In the genomic region with DNA sequence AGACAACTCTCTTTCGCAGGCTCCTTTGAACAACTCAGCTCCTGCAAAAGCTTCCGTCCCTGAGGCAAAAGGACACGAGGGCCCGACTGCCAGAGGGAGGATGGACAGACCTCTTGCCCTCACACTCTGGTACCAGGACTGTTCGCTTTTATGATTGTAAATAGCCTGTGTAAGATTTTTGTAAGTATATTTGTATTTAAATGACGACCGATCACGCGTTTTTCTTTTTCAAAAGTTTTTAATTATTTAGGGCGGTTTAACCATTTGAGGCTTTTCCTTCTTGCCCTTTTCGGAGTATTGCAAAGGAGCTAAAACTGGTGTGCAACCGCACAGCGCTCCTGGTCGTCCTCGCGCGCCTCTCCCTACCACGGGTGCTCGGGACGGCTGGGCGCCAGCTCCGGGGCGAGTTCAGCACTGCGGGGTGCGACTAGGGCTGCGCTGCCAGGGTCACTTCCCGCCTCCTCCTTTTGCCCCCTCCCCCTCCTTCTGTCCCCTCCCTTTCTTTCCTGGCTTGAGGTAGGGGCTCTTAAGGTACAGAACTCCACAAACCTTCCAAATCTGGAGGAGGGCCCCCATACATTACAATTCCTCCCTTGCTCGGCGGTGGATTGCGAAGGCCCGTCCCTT, we compare ENCODE assay signal across 9 cellular contexts. TPM values are rescaled to one million over a fixed set of nuclear protein-coding genes. Genes with fewer than 3 reads are reported as not detected.
DNase-seq lines count a peak whose midpoint lies in the region; ATAC-seq and TF ChIP-seq lines count a peak whose summit lies in the region.
"Had no signal": no experiment of that assay in that cellular context is flagged by ENCODE, and none has a peak within 500 bp of the region (broad histone marks: within the 10 kb centered on the region; RNA-seq: fewer than 3 reads in every experiment).

No MANE protein-coding gene starts in this region.

- no peaks in the 10 kb centered on the region for H4K20me1 ChIP-seq in MM.1S (ENCODE audit: insufficient read depth, low read length)

- H3K9me3 ChIP-seq in esophagus squamous epithelium (no peaks in the 10 kb centered on the region), muscle layer of colon (ENCODE audit: low read length) (no peaks in the 10 kb centered on the region), uterus (no peaks in the 10 kb centered on the region), MM.1S (replicated peaks; ENCODE audit: insufficient read depth, low read length) (no peaks in the 10 kb centered on the region)

- no peak overlapping the region for H3K4me2 ChIP-seq in MM.1S (ENCODE audit: low read depth, low read length)

- TF ChIP-seq CTCF in esophagus squamous epithelium (IDR thresholded peaks at IDR 0.05), result no peak
- TF ChIP-seq CTCF in uterus (IDR thresholded peaks at IDR 0.05), result no peak
- TF ChIP-seq CTCF in MM.1S (IDR thresholded peaks at IDR 0.05; ENCODE audit: low read length), result no peak

- H3K27ac Mint-ChIP-seq in T-helper 2 cell treated with Interferon-gamma antibody and Interleukin-4, amounts not matched to agents 5 μg/mL and 100 μg/mL, for 36 hours, result no peak overlapping the region
- H3K27ac Mint-ChIP-seq: immature natural killer cell had no signal

- peak overlapping the region; percentile 62 to 95 (median 70) for H3K4me3 ChIP-seq in esophagus squamous epithelium
- H3K4me3 ChIP-seq in muscle layer of colon (ENCODE audit: low read depth in 1 of 2, low read length in 2 of 2), result peak overlapping the region; percentile 76 to 95
- peak overlapping the region; percentile 15 to 62 for H3K4me3 ChIP-seq in uterus
- H3K4me3 ChIP-seq in MM.1S (ENCODE audit: low read length), result no peak overlapping the region

- no peak for ATAC-seq in HG03469 (IDR thresholded peaks at IDR 0.05; ENCODE audit: unreplicated experiment)

- H3K27me3 ChIP-seq in esophagus squamous epithelium (no peaks in the 10 kb centered on the region), muscle layer of colon (ENCODE audit: control insufficient read depth in 1 of 2, insufficient read depth in 2 of 2, low read length in 2 of 2) (no peaks in the 10 kb centered on the region), uterus (no peaks in the 10 kb centered on the region), MM.1S (replicated peaks; ENCODE audit: insufficient read depth, low read length) (peaks cover 6% of the 10 kb centered on the region; the same call in 1 of the 2 replicates)

- no peaks in the 10 kb centered on the region for H3K36me3 ChIP-seq in esophagus squamous epithelium
- no peaks in the 10 kb centered on the region for H3K36me3 ChIP-seq in muscle layer of colon (ENCODE audit: insufficient read depth, low read length)
- H3K36me3 ChIP-seq in uterus, result no peaks in the 10 kb centered on the region
- no peaks in the 10 kb centered on the region for H3K36me3 ChIP-seq in MM.1S (replicated peaks; ENCODE audit: insufficient read depth, low read length)

- no peak for DNase-seq in T-helper 2 cell treated with Interferon-gamma antibody and Interleukin-4, amounts not matched to agents 5 μg/mL and 100 μg/mL, for 36 hours (ENCODE audit: low spot score)
- no peak for DNase-seq in T-helper 2 cell
- DNase-seq in esophagus squamous epithelium (lab: John Stamatoyannopoulos, UW), result no peak
- no peak for DNase-seq in uterus
- no peak for DNase-seq in MM.1S
- DNase-seq in GDM1 (lab: John Stamatoyannopoulos, UW), result no peak
- DNase-seq: immature natural killer cell had no signal

- 35 to 42% methylated on average over 27 to 31 of the region's 31 CpGs for WGBS in esophagus squamous epithelium, 2 donors

- H3K27ac ChIP-seq in esophagus squamous epithelium (peak overlapping the region in 3 of 4 donors; percentile 90 to 98 (median 93)), muscle layer of colon (ENCODE audit: low read depth, low read length) (peak overlapping the region; percentile 6), uterus (no peak overlapping the region), MM.1S (ENCODE audit: low read length) (no peak overlapping the region)

- H3K9me2 ChIP-seq in MM.1S (replicated peaks; ENCODE audit: insufficient read depth, low read length), result no peaks in the 10 kb centered on the region

- no peaks in the 10 kb centered on the region for H3K9me3 Mint-ChIP-seq in T-helper 2 cell treated with Interferon-gamma antibody and Interleukin-4, amounts not matched to agents 5 μg/mL and 100 μg/mL, for 36 hours

- no peaks in the 10 kb centered on the region for H3F3A ChIP-seq in MM.1S (ENCODE audit: insufficient read depth, low read length)

- H3K27me3 Mint-ChIP-seq in T-helper 2 cell treated with Interferon-gamma antibody and Interleukin-4, amounts not matched to agents 5 μg/mL and 100 μg/mL, for 36 hours (ENCODE audit: low read depth), result peaks cover 50% of the 10 kb centered on the region

- intact Hi-C loops in esophagus squamous epithelium (cut with DNase I) (no loop called here), uterus (cut with DNase I; ENCODE audit: low total_unique reads) (no loop called here)

- no peaks in the 10 kb centered on the region for H3K79me2 ChIP-seq in MM.1S (ENCODE audit: low read length)

- H3K36me3 Mint-ChIP-seq in T-helper 2 cell treated with Interferon-gamma antibody and Interleukin-4, amounts not matched to agents 5 μg/mL and 100 μg/mL, for 36 hours (ENCODE audit: low read depth), result no peaks in the 10 kb centered on the region
- H3K36me3 Mint-ChIP-seq: immature natural killer cell had no signal

- TF ChIP-seq POLR2A in esophagus squamous epithelium (IDR thresholded peaks at IDR 0.05) (no peak), uterus (IDR thresholded peaks at IDR 0.05) (no peak)

- H3K4me1 Mint-ChIP-seq in T-helper 2 cell treated with Interferon-gamma antibody and Interleukin-4, amounts not matched to agents 5 μg/mL and 100 μg/mL, for 36 hours (ENCODE audit: low read depth), result peaks cover 4% of the 10 kb centered on the region

- peak overlapping the region; percentile 21 for H3K4me3 Mint-ChIP-seq in T-helper 2 cell treated with Interferon-gamma antibody and Interleukin-4, amounts not matched to agents 5 μg/mL and 100 μg/mL, for 36 hours

- H3K9ac ChIP-seq in muscle layer of colon (ENCODE audit: low read length), result peak overlapping the region; percentile 70
- H3K9ac ChIP-seq in MM.1S (ENCODE audit: low read length), result no peak overlapping the region

- H2AFZ ChIP-seq in MM.1S (ENCODE audit: low read length), result no peak overlapping the region

- H3K4me1 ChIP-seq in esophagus squamous epithelium, result peaks cover 18 to 52% (median 22%) of the 10 kb centered on the region in 3 donors
- peaks cover 3% of the 10 kb centered on the region for H3K4me1 ChIP-seq in muscle layer of colon (ENCODE audit: insufficient read depth, low read length)
- H3K4me1 ChIP-seq in uterus, result peaks cover 0 to 6% of the 10 kb centered on the region in 2 donors
- H3K4me1 ChIP-seq in MM.1S (ENCODE audit: low read length), result peaks cover 6% of the 10 kb centered on the region; the same call in 1 of the 2 replicates

RNA-seq across cellular contexts. Expression of gene FZD1, which starts 2.8 kb away (rescaled TPM):
- total RNA-seq in esophagus squamous epithelium (10 to 100 TPM in 2 of 4 donors, 1 to 10 TPM in 2; 8.6 to 14.5 (median 10.4) TPM), uterus (10 to 100 TPM in 2 of 4 donors, 1 to 10 TPM in 2; 5.0 to 39.3 (median 10.2) TPM)

Comparison
In these comparisons a context has a peak if more than half of its experiments do, and no peak if none do; other contexts are left out.
1. H3K27ac ChIP-seq: peak in esophagus squamous epithelium (3 of 4) and muscle layer of colon (single experiment); none in uterus (0 of 2) and MM.1S (single experiment).